Comparison of ENCODE assay signal across 27 cellular contexts in the genomic region with DNA sequence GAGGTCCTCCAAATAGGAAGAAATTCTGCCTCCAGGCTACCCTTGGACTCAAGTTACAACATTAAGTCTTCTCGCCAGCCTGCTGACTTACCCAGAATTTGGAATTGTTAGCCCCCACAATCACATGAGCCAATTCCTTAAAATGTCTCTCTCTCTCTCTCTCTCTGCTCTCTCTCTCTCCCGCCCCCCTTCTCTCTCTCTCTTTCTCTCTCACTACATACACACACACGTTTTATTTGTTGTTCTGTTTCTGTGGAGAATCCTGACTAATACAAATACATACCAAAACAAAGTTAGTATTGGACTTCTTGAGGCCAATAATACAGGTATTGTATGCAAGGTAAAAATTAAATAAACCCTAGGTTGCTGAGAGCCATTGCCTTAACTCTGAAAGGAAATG.
"Had no signal": no experiment of that assay in that cellular context is flagged by ENCODE, and none has a peak within 500 bp of the region (broad histone marks: within the 10 kb centered on the region; RNA-seq: fewer than 3 reads in every experiment).

No MANE protein-coding gene starts in this region.

- H3K27ac ChIP-seq: lower lobe of right lung, sigmoid colon, thoracic aorta, VCaP had no signal

- ATAC-seq: activated CD4-positive, CD25-positive, alpha-beta regulatory T cell treated with anti-CD3 and anti-CD28 coated beads, Interleukin-2, amount 50 U/mL, for 24 hours; activated T-helper 17 cell treated with anti-CD3 and anti-CD28 coated beads, Interleukin-2, amount 50 U/mL, for 72 hours; left lobe of liver; lower lobe of right lung; mucosa of descending colon; stimulated activated effector memory CD8-positive, alpha-beta T cell treated with anti-CD3 and anti-CD28 coated beads, Interleukin-12 subunit alpha, Interleukin-12 subunit beta, amount 100 ng/mL, for 72 hours had no signal

- FAIRE-seq: endometrium, frontal cortex, small intestine, urothelium cell line had no signal

- DNase-seq: activated CD4-positive, alpha-beta T cell treated with anti-CD3 and anti-CD28 coated beads for 48 hours; activated CD4-positive, alpha-beta T cell treated with anti-CD3 and anti-CD28 coated beads, Interleukin-2, amount 50 U/mL, for 48 hours; activated CD8-positive, alpha-beta memory T cell treated with anti-CD3 and anti-CD28 coated beads for 24 hours; activated gamma-delta T cell treated with Interleukin-2 at 50 U/mL for 16 hours; activated naive CD4-positive, alpha-beta T cell treated with anti-CD3 and anti-CD28 coated beads, Interleukin-2, amount 50 U/mL, for 16 hours; activated T-cell treated with anti-CD3 and anti-CD28 coated beads, Interleukin-2, amount 50 U/mL, for 24 hours; amniotic stem cell; dermis blood vessel endothelial cell; effector CD8-positive, alpha-beta T cell; kidney glomerular epithelial cell; lower lobe of right lung; mucosa of descending colon; sigmoid colon; small intestine; stimulated activated CD4-positive, alpha-beta T cell treated with anti-CD3 and anti-CD28 coated beads, Interleukin-4, amount 100 ng/mL, for 24 hours had no signal

- H3K27me3 Mint-ChIP-seq: activated T-cell treated with anti-CD3 and anti-CD28 coated beads, Interleukin-2, amount 50 U/mL, for 24 hours; activated T-helper 17 cell treated with anti-CD3 and anti-CD28 coated beads, Interleukin-2, amount 50 U/mL, for 72 hours; central memory CD8-positive, alpha-beta T cell; stimulated activated naive CD8-positive, alpha-beta T cell treated with anti-CD3 and anti-CD28 coated beads, Interleukin-15, Interleukin-2, amounts not matched to agents 100 ng/mL and 50 ng/mL, for 24 hours had no signal

- H3K27ac Mint-ChIP-seq: activated T-cell treated with anti-CD3 and anti-CD28 coated beads, Interleukin-2, amount 50 U/mL, for 24 hours; activated T-helper 17 cell treated with anti-CD3 and anti-CD28 coated beads, Interleukin-2, amount 50 U/mL, for 72 hours; stimulated activated effector memory CD8-positive, alpha-beta T cell treated with anti-CD3 and anti-CD28 coated beads, Interleukin-12 subunit alpha, Interleukin-12 subunit beta, amount 100 ng/mL, for 72 hours; stimulated activated naive CD8-positive, alpha-beta T cell treated with anti-CD3 and anti-CD28 coated beads, Interleukin-15, Interleukin-2, amounts not matched to agents 100 ng/mL and 50 ng/mL, for 24 hours had no signal

- H3K4me1 ChIP-seq: lower lobe of right lung, sigmoid colon had no signal

- H3K36me3 Mint-ChIP-seq: stimulated activated effector memory CD8-positive, alpha-beta T cell treated with anti-CD3 and anti-CD28 coated beads, Interleukin-12 subunit alpha, Interleukin-12 subunit beta, amount 100 ng/mL, for 72 hours had no signal

- H3K36me3 ChIP-seq: lower lobe of right lung, sigmoid colon, thoracic aorta had no signal

- H3K27me3 ChIP-seq: sigmoid colon had no signal

- H3K4me3 ChIP-seq: lower lobe of right lung, mucosa of descending colon, sigmoid colon, thoracic aorta had no signal

- H3K4me1 Mint-ChIP-seq: activated T-helper 17 cell treated with anti-CD3 and anti-CD28 coated beads, Interleukin-2, amount 50 U/mL, for 72 hours; central memory CD8-positive, alpha-beta T cell; nephron; stimulated activated effector memory CD8-positive, alpha-beta T cell treated with anti-CD3 and anti-CD28 coated beads, Interleukin-12 subunit alpha, Interleukin-12 subunit beta, amount 100 ng/mL, for 72 hours had no signal

- H3K4me3 Mint-ChIP-seq: activated T-cell treated with anti-CD3 and anti-CD28 coated beads, Interleukin-2, amount 50 U/mL, for 24 hours; activated T-helper 17 cell treated with anti-CD3 and anti-CD28 coated beads, Interleukin-2, amount 50 U/mL, for 72 hours; central memory CD8-positive, alpha-beta T cell; nephron; stimulated activated effector memory CD8-positive, alpha-beta T cell treated with anti-CD3 and anti-CD28 coated beads, Interleukin-12 subunit alpha, Interleukin-12 subunit beta, amount 100 ng/mL, for 72 hours; stimulated activated naive CD8-positive, alpha-beta T cell treated with anti-CD3 and anti-CD28 coated beads, Interleukin-15, Interleukin-2, amounts not matched to agents 100 ng/mL and 50 ng/mL, for 24 hours had no signal

- H3K9me3 Mint-ChIP-seq: activated T-cell treated with anti-CD3 and anti-CD28 coated beads, Interleukin-2, amount 50 U/mL, for 24 hours; activated T-helper 17 cell treated with anti-CD3 and anti-CD28 coated beads, Interleukin-2, amount 50 U/mL, for 72 hours; central memory CD8-positive, alpha-beta T cell; nephron; stimulated activated effector memory CD8-positive, alpha-beta T cell treated with anti-CD3 and anti-CD28 coated beads, Interleukin-12 subunit alpha, Interleukin-12 subunit beta, amount 100 ng/mL, for 72 hours; stimulated activated naive CD8-positive, alpha-beta T cell treated with anti-CD3 and anti-CD28 coated beads, Interleukin-15, Interleukin-2, amounts not matched to agents 100 ng/mL and 50 ng/mL, for 24 hours had no signal

- H3K9me3 ChIP-seq: lower lobe of right lung, mucosa of descending colon, sigmoid colon, thoracic aorta had no signal
